In genomic region chr19:8526345-8527062, GRCh38 we compare ENCODE assay signal across 8 cellular contexts. TPM values are rescaled to one million over a fixed set of nuclear protein-coding genes. Genes with fewer than 3 reads are reported as not detected.
DNase-seq lines count a peak whose midpoint lies in the region; ATAC-seq and TF ChIP-seq lines count a peak whose summit lies in the region.

No MANE protein-coding gene starts in this region.

- DNase-seq in EH (ENCODE audit: low read depth) (peak; percentile 92), NCI-H2196 treated with DMSO at 0.1 percent for 48 hours (lab: John Stamatoyannopoulos, UW; ENCODE audit: unreplicated experiment) (peak; percentile 61), cardiac fibroblast (ENCODE audit: low read depth in 2 of 2) (peak; percentile 94), iris pigment epithelial cell (ENCODE audit: low read depth) (peak; percentile 91), GM20000 (ENCODE audit: low spot score) (no peak)

- no peaks in the 10 kb centered on the region for H3K27me3 ChIP-seq in skeletal muscle satellite cell (ENCODE audit: control insufficient read depth, insufficient read depth, low read length)

- ATAC-seq in HG03175 (IDR thresholded peaks at IDR 0.05; ENCODE audit: unreplicated experiment) (no peak), HG02870 (IDR thresholded peaks at IDR 0.05; ENCODE audit: unreplicated experiment) (no peak)

- H3K9ac ChIP-seq in skeletal muscle satellite cell (ENCODE audit: low read depth, low read length): peak overlapping the region; percentile 87

- H3K9me3 ChIP-seq in skeletal muscle satellite cell (replicated peaks; ENCODE audit: low read length): no peaks in the 10 kb centered on the region

- H3K4me3 ChIP-seq in cardiac fibroblast (replicated peaks in 1 of 2; ENCODE audit: low read depth in 2 of 2, low read length in 2 of 2) (peak overlapping the region; percentile 90 to 94), skeletal muscle satellite cell (ENCODE audit: low read length) (peak overlapping the region; percentile 87)

- no peak for TF ChIP-seq CTCF in cardiac fibroblast (IDR thresholded peaks at IDR 0.05; ENCODE audit: low read depth, low read length)
- TF ChIP-seq CTCF in GM20000 (IDR thresholded peaks at IDR 0.05; ENCODE audit: extremely low read depth, missing control alignments): no peak

- H3K36me3 ChIP-seq in skeletal muscle satellite cell (ENCODE audit: insufficient read depth, low read length): no peaks in the 10 kb centered on the region

- H3K4me1 ChIP-seq in skeletal muscle satellite cell (ENCODE audit: control insufficient read depth, insufficient read depth, low read length): peaks cover 10% of the 10 kb centered on the region

- H3K4me2 ChIP-seq in skeletal muscle satellite cell (ENCODE audit: low read length): peak overlapping the region; percentile 87

RNA-seq across cellular contexts. Expression of gene ZNF414, which starts 12.5 kb away (rescaled TPM):
- total RNA-seq in skeletal muscle satellite cell (2012; rRNA removed): 3.3 and 5.3 TPM in 2 replicates

RNA-seq across cellular contexts. Expression of gene PRAM1, which starts 24.1 kb away (rescaled TPM):
- not detected in 2 replicates for total RNA-seq in skeletal muscle satellite cell (2012; rRNA removed)

RNA-seq across cellular contexts. Expression of gene MYO1F, which starts 50.7 kb away (rescaled TPM):
- under 0.01 and 0.22 TPM in 2 replicates for total RNA-seq in skeletal muscle satellite cell (2012; rRNA removed)
